Comparison of ENCODE assay signal across 1 cellular context in the genomic region with DNA sequence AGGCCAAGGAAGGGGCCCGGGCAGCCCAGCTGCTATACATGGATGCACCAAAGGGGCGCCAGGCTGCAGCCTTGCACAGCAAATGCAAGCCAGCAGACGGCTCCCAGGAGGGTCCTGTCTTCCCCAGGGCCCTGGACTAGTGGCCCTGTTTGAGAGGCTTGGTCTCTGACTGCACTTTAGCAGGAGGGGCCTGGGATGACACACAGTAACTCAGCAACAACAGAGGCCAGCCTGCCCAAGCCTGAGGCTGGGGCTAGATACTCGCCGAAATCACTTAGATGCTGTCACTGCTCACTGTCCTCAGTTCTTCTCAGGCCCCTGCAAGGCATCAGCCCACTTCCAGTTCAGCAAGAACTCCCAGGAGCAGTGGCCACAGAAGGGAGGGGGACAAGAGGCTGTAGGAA.
TF ChIP-seq lines count a peak whose summit lies in the region.

No MANE protein-coding gene starts in this region.

TF ChIP-seq in HepG2, 621 proteins besides CTCF, POLR2A, EP300 and RAD21:
- TF ChIP-seq, protein P1, sequence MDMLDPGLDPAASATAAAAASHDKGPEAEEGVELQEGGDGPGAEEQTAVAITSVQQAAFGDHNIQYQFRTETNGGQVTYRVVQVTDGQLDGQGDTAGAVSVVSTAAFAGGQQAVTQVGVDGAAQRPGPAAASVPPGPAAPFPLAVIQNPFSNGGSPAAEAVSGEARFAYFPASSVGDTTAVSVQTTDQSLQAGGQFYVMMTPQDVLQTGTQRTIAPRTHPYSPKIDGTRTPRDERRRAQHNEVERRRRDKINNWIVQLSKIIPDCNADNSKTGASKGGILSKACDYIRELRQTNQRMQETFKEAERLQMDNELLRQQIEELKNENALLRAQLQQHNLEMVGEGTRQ (IDR thresholded peaks at IDR 0.05; ENCODE audit: low read depth, low read length): no peak
- TF ChIP-seq, protein P1 (CRISPR knock-in tag; IDR thresholded peaks at IDR 0.05; ENCODE audit: borderline replicate concordance): no peak
- TF ChIP-seq RBM22 (optimal IDR thresholded peaks at IDR 0.05; ENCODE audit: low read length) (peak; percentile 4), ZNF17 (CRISPR knock-in tag; IDR thresholded peaks at IDR 0.05) (no peak)
TF ChIP-seq in HepG2: peak in this region for 1.
